In genomic region chr10:122953827-122954730, GRCh38 we compare ENCODE assay signal across 8 cellular contexts. TPM values are rescaled to one million over a fixed set of nuclear protein-coding genes. Genes with fewer than 3 reads are reported as not detected.
DNase-seq lines count a peak whose midpoint lies in the region; TF ChIP-seq lines count a peak whose summit lies in the region.

Gene C10orf88 (minus strand): TSS chr10:122954227. CDS start chr10:122954178, 49 bp downstream.

- no peak within 1 kb of the TSS for H4K5ac ChIP-seq in H9 (ENCODE audit: insufficient read length, low read depth, low read length)

- H2AFZ ChIP-seq in H9 (ENCODE audit: low read length) (no peak within 1 kb of the TSS), neural cell (ENCODE audit: low read depth, low read length) (peak within 1 kb of the TSS; percentile 86)

- peaks cover 4% of the 10 kb centered on the region for H3K23me2 ChIP-seq in H9 (ENCODE audit: insufficient read length, low read depth, low read length, poor library complexity, severe bottlenecking)

- TF ChIP-seq CTCF in H9 (conservative IDR thresholded peaks at IDR 0.05) (no peak), fibroblast of villous mesenchyme (IDR thresholded peaks at IDR 0.05; ENCODE audit: insufficient read depth, low read depth, low read length) (peak; percentile 3), neural cell (IDR thresholded peaks at IDR 0.05; ENCODE audit: poor library complexity, severe bottlenecking) (peak; percentile 35), stomach (IDR thresholded peaks at IDR 0.05) (peak in 1 of 7 experiments; percentile 30)

- peak within 1 kb of the TSS; percentile 68 for H3K18ac ChIP-seq in H9 (ENCODE audit: insufficient read length, low read depth, low read length)

- TF ChIP-seq EP300 in neural cell (conservative IDR thresholded peaks at IDR 0.05; ENCODE audit: poor library complexity, severe bottlenecking) (peak; percentile 37), stomach (IDR thresholded peaks at IDR 0.05) (no peak)

- H2BK15ac ChIP-seq in H9 (ENCODE audit: low read depth, low read length): no peak within 1 kb of the TSS

- no peak within 1 kb of the TSS for H3T11ph ChIP-seq in H9 (ENCODE audit: low read length)

- H4K91ac ChIP-seq in H9 (ENCODE audit: insufficient read length, low read depth, low read length): no peak within 1 kb of the TSS

- H3K4me2 ChIP-seq in H9 (ENCODE audit: insufficient read depth, insufficient read length, low read length) (peak within 1 kb of the TSS; percentile 87), neural cell (ENCODE audit: low read length) (peak within 1 kb of the TSS; percentile 69)

- H3K27ac Mint-ChIP-seq in H9: peak within 1 kb of the TSS in 1 of 3 experiments; percentile 88; a peak in 1 of 7 replicates

- H3K79me1 ChIP-seq in H9 (ENCODE audit: insufficient read depth, low read depth, low read length, poor library complexity, severe bottlenecking): no peaks in the 10 kb centered on the region

- H3K4me3 ChIP-seq in MG63 (peak within 1 kb of the TSS; percentile 96), fibroblast of villous mesenchyme (ENCODE audit: low read depth, low read length) (peak within 1 kb of the TSS; percentile 90), neural cell (ENCODE audit: low read length) (peak within 1 kb of the TSS; percentile 85), stomach (peak within 1 kb of the TSS; percentile 61 to 96 (median 84))

- H3K27ac ChIP-seq in H9 (ENCODE audit: insufficient read length, low read depth, low read length) (no peak within 1 kb of the TSS), neural cell (ENCODE audit: low read length) (peak within 1 kb of the TSS; percentile 80), stomach (peak within 1 kb of the TSS; percentile 64 to 85 (median 81))

- peak within 1 kb of the TSS; percentile 52 for H3K9ac ChIP-seq in H9 (ENCODE audit: extremely low read depth, insufficient read length, low read length)
- peak within 1 kb of the TSS; percentile 85 for H3K9ac ChIP-seq in neural cell (ENCODE audit: low read length)

- H3K9me2 ChIP-seq in neural cell (ENCODE audit: insufficient read depth, low read length): no peaks in the 10 kb centered on the region

- H3K14ac ChIP-seq in H9 (ENCODE audit: insufficient read depth, low read length): 0 out of 2 replicates have a peak within 1 kb of the TSS, but pooled peaks have one; percentile 18

- H3K79me2 ChIP-seq in H9 (ENCODE audit: insufficient read depth, low read length) (no peaks in the 10 kb centered on the region), neural cell (replicated peaks; ENCODE audit: insufficient read depth, low read length) (peaks cover 4% of the 10 kb centered on the region)

- H3K23ac ChIP-seq in H9 (ENCODE audit: insufficient read length, low read depth, low read length): no peak within 1 kb of the TSS

- H3K9me3 Mint-ChIP-seq in H9: peaks cover 11 to 13% of the 10 kb centered on the region in 2 experiments; a peak in 4 of 5 replicates

- no peak within 1 kb of the TSS for H2AK5ac ChIP-seq in H9 (ENCODE audit: insufficient read length, low read length)

- no peak within 1 kb of the TSS for H3K4ac ChIP-seq in H9 (ENCODE audit: low read depth, low read length)

- H2BK5ac ChIP-seq in H9 (ENCODE audit: insufficient read length, low read length): no peak within 1 kb of the TSS

- H3K27me3 ChIP-seq in H9 (ENCODE audit: insufficient read depth, low read length) (peaks cover 4% of the 10 kb centered on the region; the same call in 1 of the 2 replicates), MG63 (no peaks in the 10 kb centered on the region), neural cell (ENCODE audit: insufficient read depth, low read depth, low read length) (no peaks in the 10 kb centered on the region), stomach (no peaks in the 10 kb centered on the region)

- peaks cover 40% of the 10 kb centered on the region for H3K27me3 Mint-ChIP-seq in H9 (ENCODE audit: low read depth)

- TF ChIP-seq POLR2A in stomach (IDR thresholded peaks at IDR 0.05): peak in 1 of 4 donors; percentile 40

- H2BK20ac ChIP-seq in H9 (ENCODE audit: low read depth, low read length, poor library complexity, severe bottlenecking): no peak within 1 kb of the TSS

- no peaks in the 10 kb centered on the region for H4K20me1 ChIP-seq in H9 (ENCODE audit: control insufficient read depth, insufficient read depth, insufficient read length)
- H4K20me1 ChIP-seq in neural cell (ENCODE audit: insufficient read depth): no peaks in the 10 kb centered on the region

- peaks cover 0 to 29% (median 18%) of the 10 kb centered on the region in 3 experiments; a peak in 4 of 7 replicates for H3K36me3 Mint-ChIP-seq in H9 (ENCODE audit: insufficient read depth in 1 of 3, low read depth in 3 of 3)

- no peaks in the 10 kb centered on the region for H3F3A ChIP-seq in neural cell (ENCODE audit: insufficient read depth, low read length, poor library complexity, severe bottlenecking)

- no peak within 1 kb of the TSS for H3K56ac ChIP-seq in H9 (ENCODE audit: insufficient read length, low read depth, low read length)

- no CpG with 5 or more reads among the region's 83 CpGs for WGBS in H9 (ENCODE audit: extremely low coverage, insufficient read length, low lambda C conversion rate)
- 4 to 13% (median 6%) methylated on average over 27 to 83 of the region's 83 CpGs for WGBS in stomach, 5 donors

- no peaks in the 10 kb centered on the region for H3K4me1 ChIP-seq in H9 (ENCODE audit: insufficient read depth, low read length)
- peaks cover 13 to 35% (median 26%) of the 10 kb centered on the region in 4 donors for H3K4me1 ChIP-seq in stomach

- intact Hi-C loops in stomach (cut with DNase I; ENCODE audit: low total_unique reads): no loop called here

- no peak within 1 kb of the TSS for H2BK120ac ChIP-seq in H9 (ENCODE audit: low read depth, low read length, poor library complexity, severe bottlenecking)

- peak within 1 kb of the TSS; percentile 79 for H3K4me3 Mint-ChIP-seq in H9

- peak; percentile 65 for TF ChIP-seq RAD21 in neural cell (conservative IDR thresholded peaks at IDR 0.05)

- H4K8ac ChIP-seq in H9 (replicated peaks; ENCODE audit: insufficient read length, low read depth, low read length): no peak within 1 kb of the TSS

- peak; percentile 98 for DNase-seq in ELR (ENCODE audit: low read depth)
- DNase-seq in H9: peak; percentile 99
- peak; percentile 98 for DNase-seq in MG63
- DNase-seq in SHP77 treated with DMSO at 0.1 percent for 48 hours (lab: John Stamatoyannopoulos, UW): peak; percentile 95
- peak; percentile 90 for DNase-seq in activated gamma-delta T cell (lab: John Stamatoyannopoulos, UW)
- DNase-seq in fibroblast of villous mesenchyme (ENCODE audit: low read depth): peak; percentile 99
- peak; percentile 97 for DNase-seq in stomach

- no peak within 1 kb of the TSS for H2BK12ac ChIP-seq in H9 (ENCODE audit: insufficient read length, low read depth, low read length)

- peaks cover 26% of the 10 kb centered on the region for H3K36me3 ChIP-seq in MG63
- H3K36me3 ChIP-seq in neural cell (ENCODE audit: insufficient read depth, low read length): no peaks in the 10 kb centered on the region
- peaks cover 0 to 9% (median 7%) of the 10 kb centered on the region in 4 donors for H3K36me3 ChIP-seq in stomach

- H3K4me1 Mint-ChIP-seq in H9: peaks cover 11 to 18% of the 10 kb centered on the region in 2 experiments

- H3K9me3 ChIP-seq in H9 (ENCODE audit: control insufficient read depth, low read depth, low read length) (no peaks in the 10 kb centered on the region), MG63 (0 out of 2 replicates have a peak, but pooled peaks cover 2% of the 10 kb centered on the region), neural cell (ENCODE audit: low read length) (peaks cover 6% of the 10 kb centered on the region), stomach (peaks cover 0 to 5% (median 0%) of the 10 kb centered on the region in 4 donors)

TF ChIP-seq in neural cell, 6 proteins besides CTCF, POLR2A, EP300 and RAD21:
- TF ChIP-seq POLR2AphosphoS5 (IDR thresholded peaks at IDR 0.05): peak; percentile 89
- TF ChIP-seq TAF1 (IDR thresholded peaks at IDR 0.05; ENCODE audit: low read depth): peak; percentile 87
- peak; percentile 48 for TF ChIP-seq REST (IDR thresholded peaks at IDR 0.05; ENCODE audit: borderline replicate concordance)
- peak; percentile 68 for TF ChIP-seq SMC3 (conservative IDR thresholded peaks at IDR 0.05; ENCODE audit: poor library complexity)
- TF ChIP-seq EZH2 (IDR thresholded peaks at IDR 0.05; ENCODE audit: borderline replicate concordance, insufficient read depth, low read length, poor library complexity, severe bottlenecking): no peak
- TF ChIP-seq MXI1 (conservative IDR thresholded peaks at IDR 0.05; ENCODE audit: poor library complexity, severe bottlenecking): peak; percentile 94

RNA-seq across cellular contexts. Expression of gene C10orf88, which starts in this region (rescaled TPM):
- total RNA-seq in H9 (2021): 10.9 and 11.7 TPM in 2 replicates
- 3.5 and 8.4 TPM in 2 replicates for total RNA-seq in MG63 (2014; rRNA removed; shearing (Covaris generic); ENCODE audit: low replicate concordance)
- 9.7 and 9.9 TPM in 2 replicates for total RNA-seq in fibroblast of villous mesenchyme
- polyA plus RNA-seq in neural cell: 23.7 and 25.8 TPM in 2 replicates
- 32.5 and 32.6 TPM in 2 replicates for polyA minus RNA-seq in neural cell
- 10 to 100 TPM in 1 of 5 donors, 1 to 10 TPM in 4; 1.7 to 17.1 (median 5.9) TPM for total RNA-seq in stomach
- 1 to 10 TPM; 3.1 to 4.0 (median 3.2) TPM for polyA plus RNA-seq in stomach
